ENCODE assay signal across 25 cellular contexts in the genomic region with DNA sequence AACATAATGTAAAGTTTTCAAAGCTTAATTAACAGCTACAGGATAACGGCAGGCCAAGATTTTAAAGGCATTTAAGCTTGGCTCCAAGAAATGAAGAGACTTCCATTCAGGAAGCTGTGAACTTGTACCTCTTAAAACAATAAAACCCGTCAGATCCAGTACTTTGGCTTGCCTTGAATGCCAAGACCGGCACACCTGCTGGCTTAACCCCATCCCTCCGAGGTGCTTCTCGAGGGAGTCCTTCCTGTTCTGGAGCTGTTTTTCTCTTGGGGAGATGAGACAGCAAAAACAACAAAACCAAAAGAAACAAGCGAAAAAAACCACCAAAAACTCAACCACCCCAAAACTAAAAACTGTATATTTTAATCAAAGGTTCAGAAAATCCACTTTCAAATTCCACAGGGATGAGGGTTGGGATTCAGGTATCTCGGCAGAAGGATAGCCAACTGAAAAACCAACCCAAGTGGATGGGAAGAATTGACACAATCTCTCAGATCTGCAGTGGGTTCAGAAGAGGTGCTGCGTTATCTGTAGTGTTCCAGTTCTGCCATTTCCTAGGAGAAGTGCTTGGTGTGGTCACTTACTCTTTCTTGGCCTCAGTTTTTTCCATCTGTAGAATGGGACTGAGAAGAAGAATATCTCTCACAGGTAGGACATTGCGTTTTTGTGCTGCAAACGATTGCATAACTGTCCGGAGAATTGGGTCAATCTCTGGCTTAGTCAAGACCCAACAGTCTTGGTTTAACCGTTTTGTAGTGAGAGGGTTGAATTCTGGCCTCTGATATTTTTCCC.
DNase-seq lines count a peak whose midpoint lies in the region; ATAC-seq, FAIRE-seq and TF ChIP-seq lines count a peak whose summit lies in the region.
"Had no signal": no experiment of that assay in that cellular context is flagged by ENCODE, and none has a peak within 500 bp of the region (broad histone marks: within the 10 kb centered on the region; RNA-seq: fewer than 3 reads in every experiment).

No MANE protein-coding gene starts in this region.

- no peaks in the 10 kb centered on the region for H3F3A ChIP-seq in PC-9 (ENCODE audit: insufficient read depth, low read depth)

- TF ChIP-seq POLR2A in H1 (IDR thresholded peaks at IDR 0.05; ENCODE audit: control extremely low read depth in 1 of 2, low read depth in 2 of 2, low read length in 2 of 2): no peak

- H3K14ac ChIP-seq in H9 (ENCODE audit: insufficient read depth, low read length): no peak overlapping the region
- H3K14ac ChIP-seq in H1 (ENCODE audit: insufficient read length): no peak overlapping the region

- H3K4me2 ChIP-seq in H9 (ENCODE audit: insufficient read depth, insufficient read length, low read length) (peak overlapping the region; percentile 63), H1 (ENCODE audit: insufficient read depth in 1 of 2, low read depth in 2 of 2, low read length in 2 of 2) (peak overlapping the region; percentile 22 to 83; a peak in 2 of 4 replicates), osteoblast (ENCODE audit: insufficient read depth, low read length) (no peak overlapping the region), PC-9 (no peak overlapping the region)

- no peaks in the 10 kb centered on the region for H3K27me3 ChIP-seq in CD8-positive, alpha-beta T cell (ENCODE audit: insufficient read depth, low read length)
- H3K27me3 ChIP-seq in H9 (ENCODE audit: insufficient read depth, low read length) (no peaks in the 10 kb centered on the region), H1 (replicated peaks in 1 of 4; ENCODE audit: control insufficient read depth in 3 of 4, extremely low read depth in 1 of 4, insufficient read depth in 3 of 4, low read length in 3 of 4) (peaks cover 0 to 10% (median 6%) of the 10 kb centered on the region in 4 experiments; a peak in 4 of 7 replicates), osteoblast (ENCODE audit: insufficient read depth, low read length) (peaks cover 8% of the 10 kb centered on the region), PC-9 (ENCODE audit: insufficient read depth, low read depth) (peaks cover 71% of the 10 kb centered on the region)
- H3K27me3 ChIP-seq: testis had no signal

- peak overlapping the region; percentile 59 for H3K56ac ChIP-seq in H9 (ENCODE audit: insufficient read length, low read depth, low read length)
- no peak overlapping the region for H3K56ac ChIP-seq in H1 (replicated peaks; ENCODE audit: insufficient read length, low read depth, low read length)

- intact Hi-C loops in CD8-positive, alpha-beta T cell (cut with DNase I, micrococcal nuclease): no loop called here
- intact Hi-C loops in PC-9 (cut with micrococcal nuclease; ENCODE audit: unreplicated experiment): no loop called here

- H3K79me2 ChIP-seq in H9 (ENCODE audit: insufficient read depth, low read length) (no peaks in the 10 kb centered on the region), H1 (ENCODE audit: control insufficient read depth in 1 of 2, insufficient read depth in 2 of 2, low read length in 2 of 2) (no peaks in the 10 kb centered on the region), osteoblast (ENCODE audit: insufficient read depth, low read length) (no peaks in the 10 kb centered on the region), PC-9 (ENCODE audit: low read depth) (no peaks in the 10 kb centered on the region)

- H2BK12ac ChIP-seq in H9 (ENCODE audit: insufficient read length, low read depth, low read length): no peak overlapping the region
- peak overlapping the region; percentile 78 for H2BK12ac ChIP-seq in H1 (ENCODE audit: low read depth, low read length)

- H4K5ac ChIP-seq in H9 (ENCODE audit: insufficient read length, low read depth, low read length): peak overlapping the region; percentile 33
- no peak overlapping the region for H4K5ac ChIP-seq in H1 (ENCODE audit: insufficient read length, low read depth, low read length)

- H4K8ac ChIP-seq in H9 (replicated peaks; ENCODE audit: insufficient read length, low read depth, low read length): peak overlapping the region; percentile 80
- no peak overlapping the region for H4K8ac ChIP-seq in H1 (ENCODE audit: extremely low read depth, insufficient read depth, low read length)

- H2BK20ac ChIP-seq in H9 (ENCODE audit: low read depth, low read length, poor library complexity, severe bottlenecking) (no peak overlapping the region), H1 (ENCODE audit: low read length) (no peak overlapping the region)

- no peak overlapping the region for H2BK120ac ChIP-seq in H9 (ENCODE audit: low read depth, low read length, poor library complexity, severe bottlenecking)
- H2BK120ac ChIP-seq in H1 (replicated peaks; ENCODE audit: low read depth, low read length): peak overlapping the region; percentile 13

- no peaks in the 10 kb centered on the region for H3K36me3 ChIP-seq in CD8-positive, alpha-beta T cell (ENCODE audit: insufficient read depth, low read length)
- no peaks in the 10 kb centered on the region for H3K36me3 ChIP-seq in H1 (ENCODE audit: control insufficient read depth in 2 of 4, insufficient read depth in 4 of 4, low read length in 3 of 4)
- no peaks in the 10 kb centered on the region for H3K36me3 ChIP-seq in osteoblast (ENCODE audit: insufficient read depth, low read length)
- H3K36me3 ChIP-seq in PC-9 (ENCODE audit: low read depth): no peaks in the 10 kb centered on the region
- H3K36me3 ChIP-seq: cardiac muscle cell had no signal

- H2BK5ac ChIP-seq in H9 (ENCODE audit: insufficient read length, low read length) (no peak overlapping the region), H1 (ENCODE audit: low read depth, low read length) (no peak overlapping the region)

- no CpG with 5 or more reads among the region's 12 CpGs for WGBS in H9 (ENCODE audit: extremely low coverage, insufficient read length, low lambda C conversion rate)
- 59% methylated on average over 12 of the region's 12 CpGs; no CpG with 5 or more reads in 1 of the 2 experiments for WGBS in H1 (ENCODE audit: extremely low coverage in 1 of 2, insufficient coverage in 1 of 2, insufficient read length in 1 of 2, insufficient replicate concordance in 2 of 2, low coverage in 1 of 2, low lambda C conversion rate in 2 of 2, missing lambda C conversion rate in 1 of 2), 2 experiments

- FAIRE-seq in H1 (lab: Jason Lieb, UNC): peak; percentile 7
- FAIRE-seq: endothelial cell of umbilical vein, GM12891, HTR-8/SVneo, islet of Langerhans had no signal

- peaks cover 24% of the 10 kb centered on the region for H3K4me1 Mint-ChIP-seq in CD8-positive, alpha-beta T cell (ENCODE audit: low read depth)
- peaks cover 19 to 22% of the 10 kb centered on the region in 2 experiments for H3K4me1 Mint-ChIP-seq in H9

- no peak overlapping the region for H4K91ac ChIP-seq in H9 (ENCODE audit: insufficient read length, low read depth, low read length)
- no peak overlapping the region for H4K91ac ChIP-seq in H1 (replicated peaks; ENCODE audit: insufficient read length, low read length)

- H4K20me1 ChIP-seq in H9 (ENCODE audit: control insufficient read depth, insufficient read depth, insufficient read length) (no peaks in the 10 kb centered on the region), H1 (replicated peaks in 1 of 2; ENCODE audit: control insufficient read depth in 1 of 2, insufficient read depth in 2 of 2, low read length in 2 of 2) (no peaks in the 10 kb centered on the region), osteoblast (ENCODE audit: insufficient read depth, low read length) (no peaks in the 10 kb centered on the region), PC-9 (ENCODE audit: insufficient read depth) (no peaks in the 10 kb centered on the region)

- no peaks in the 10 kb centered on the region for H3K9me2 ChIP-seq in PC-9 (ENCODE audit: insufficient read depth)

- H3K79me1 ChIP-seq in H9 (ENCODE audit: insufficient read depth, low read depth, low read length, poor library complexity, severe bottlenecking) (no peaks in the 10 kb centered on the region), H1 (ENCODE audit: low read depth, low read length) (no peaks in the 10 kb centered on the region)

- no peak for TF ChIP-seq CTCF in CD8-positive, alpha-beta T cell (IDR thresholded peaks at IDR 0.05)
- TF ChIP-seq CTCF in H9 (conservative IDR thresholded peaks at IDR 0.05) (no peak), H1 (IDR thresholded peaks at IDR 0.05; ENCODE audit: control extremely low read depth in 1 of 3, insufficient read depth in 1 of 3, low read depth in 1 of 3, low read length in 3 of 3) (no peak), osteoblast (IDR thresholded peaks at IDR 0.05; ENCODE audit: extremely low read depth, low read depth, low read length) (no peak), PC-9 (conservative IDR thresholded peaks at IDR 0.05) (no peak)

- H3K27me3 Mint-ChIP-seq in CD8-positive, alpha-beta T cell (ENCODE audit: low read depth): peaks cover 3% of the 10 kb centered on the region
- H3K27me3 Mint-ChIP-seq in H9 (ENCODE audit: low read depth): peaks cover 14% of the 10 kb centered on the region

- no peak for TF ChIP-seq EP300 in H1 (IDR thresholded peaks at IDR 0.05; ENCODE audit: borderline replicate concordance in 1 of 2, low read depth in 2 of 2, low read length in 2 of 2)

- POLR2A ChIA-PET in CD8-positive, alpha-beta T cell (lab: Charles Lee): interaction anchor here (0.6 to 0.8 kb wide), 2 partner anchors 259 to 385 kb away, joined by 3 read pairs; no protein-coding TSS in a partner anchor
- POLR2A ChIA-PET in H1 (lab: Charles Lee; ENCODE audit: partially characterized antibody): no interaction called here
- POLR2A ChIA-PET in PC-9 (lab: Charles Lee; ENCODE audit: unreplicated experiment): no interaction called here

- H2BK15ac ChIP-seq in H9 (ENCODE audit: low read depth, low read length): no peak overlapping the region
- H2BK15ac ChIP-seq in H1 (ENCODE audit: low read length): no peak overlapping the region

- no peak overlapping the region for H2AK5ac ChIP-seq in H9 (ENCODE audit: insufficient read length, low read length)
- H2AK5ac ChIP-seq in H1 (ENCODE audit: low read depth, low read length): 0 out of 2 replicates have a peak overlapping the region, but pooled peaks have one; percentile 19

- no peaks in the 10 kb centered on the region for H3K9me3 ChIP-seq in CD8-positive, alpha-beta T cell (ENCODE audit: low read length)
- H3K9me3 ChIP-seq in H9 (ENCODE audit: control insufficient read depth, low read depth, low read length): no peaks in the 10 kb centered on the region
- H3K9me3 ChIP-seq in H1 (ENCODE audit: insufficient read depth in 2 of 2, low read depth in 1 of 2, low read length in 1 of 2): no peaks in the 10 kb centered on the region
- no peaks in the 10 kb centered on the region for H3K9me3 ChIP-seq in osteoblast (ENCODE audit: low read depth, low read length)
- H3K9me3 ChIP-seq in PC-9 (ENCODE audit: insufficient read depth, low read depth): no peaks in the 10 kb centered on the region
- H3K9me3 ChIP-seq: psoas muscle, testis had no signal

- H3K36me3 Mint-ChIP-seq in CD8-positive, alpha-beta T cell: no peaks in the 10 kb centered on the region
- no peaks in the 10 kb centered on the region for H3K36me3 Mint-ChIP-seq in H9 (ENCODE audit: insufficient read depth in 1 of 3, low read depth in 3 of 3)
- H3K36me3 Mint-ChIP-seq: stimulated activated naive B cell treated with anti-CD40 and anti-IgM and Interleukin-4, amounts not matched to agents 10 μg/mL and 1 μg/mL and 100 μg/mL, for 72 hours had no signal

- H3K4me3 ChIP-seq in CD8-positive, alpha-beta T cell (ENCODE audit: low read depth, low read length): no peak overlapping the region
- H3K4me3 ChIP-seq in H1 (ENCODE audit: extremely low read depth in 1 of 4, insufficient read depth in 2 of 4, low read depth in 3 of 4, low read length in 4 of 4) (peak overlapping the region in 1 of 4 experiments; percentile 7; a peak in 1 of 8 replicates), osteoblast (ENCODE audit: insufficient read depth, low read length) (no peak overlapping the region), PC-9 (no peak overlapping the region)
- H3K4me3 ChIP-seq: cardiac muscle cell, psoas muscle had no signal

- H3K4me3 Mint-ChIP-seq in CD8-positive, alpha-beta T cell: peak overlapping the region; percentile 85
- peak overlapping the region; percentile 50 to 70; a peak in 3 of 5 replicates for H3K4me3 Mint-ChIP-seq in H9
- H3K4me3 Mint-ChIP-seq: HFFc6 had no signal

- CTCF ChIA-PET in CD8-positive, alpha-beta T cell (lab: Charles Lee): interaction anchor here (0.6 kb wide), 1 partner anchor 200 kb away, joined by 4 read pairs; no protein-coding TSS in a partner anchor
- CTCF ChIA-PET in H1 (lab: Charles Lee; ENCODE audit: partially characterized antibody) (interaction anchor here (0.6 to 1.0 kb wide), 7 partner anchors 11 to 1441 kb away, joined by 3 to 4 read pairs (median 3); no protein-coding TSS in a partner anchor), PC-9 (lab: Charles Lee) (no interaction called here)

- H3K27ac Mint-ChIP-seq in CD8-positive, alpha-beta T cell: peak overlapping the region; percentile 6
- H3K27ac Mint-ChIP-seq in H9: peak overlapping the region in 1 of 3 experiments; percentile 43; a peak in 1 of 7 replicates
- H3K27ac Mint-ChIP-seq: HFFc6; stimulated activated naive B cell treated with anti-CD40 and anti-IgM and Interleukin-4, amounts not matched to agents 10 μg/mL and 1 μg/mL and 100 μg/mL, for 72 hours had no signal

- no peak overlapping the region for H3K18ac ChIP-seq in H9 (ENCODE audit: insufficient read length, low read depth, low read length)
- H3K18ac ChIP-seq in H1 (ENCODE audit: extremely low read depth, low read length): no peak overlapping the region

- H3K9me3 Mint-ChIP-seq in CD8-positive, alpha-beta T cell: no peaks in the 10 kb centered on the region
- H3K9me3 Mint-ChIP-seq in H9: no peaks in the 10 kb centered on the region

- TF ChIP-seq RAD21 in H1 (IDR thresholded peaks at IDR 0.05 in 1 of 2, conservative IDR thresholded peaks at IDR 0.05 in 1 of 2; ENCODE audit: low read depth in 2 of 2, low read length in 2 of 2): no peak

- no peak for DNase-seq in CD8-positive, alpha-beta T cell
- DNase-seq in H9 (peak; percentile 45), H1 (ENCODE audit: low read depth in 1 of 2, low spot score in 2 of 2) (no peak), osteoblast (ENCODE audit: insufficient read length, low spot score, missing footprints) (peak; percentile 54), PC-9 (no peak), 8988T (no peak), NAMALWA (ENCODE audit: low spot score) (no peak)
- DNase-seq: activated CD4-positive, CD25-positive, alpha-beta regulatory T cell treated with anti-CD3 and anti-CD28 coated beads, Interleukin-2, amount 50 U/mL, for 72 hours; activated gamma-delta T cell; COR-L47; dermis blood vessel endothelial cell; DMS79 treated with DMSO at 0.1 percent for 48 hours; HFFc6; left ventricle myocardium superior; NCI-H187; psoas muscle; stimulated activated CD4-positive, alpha-beta T cell treated with anti-CD3 and anti-CD28 coated beads, Interleukin-2, amount 100 ng/mL, for 24 hours; stimulated activated naive B cell treated with anti-CD40 and anti-IgM and Interleukin-4, amounts not matched to agents 10 μg/mL and 1 μg/mL and 100 μg/mL, for 72 hours; testis had no signal

- H3K23me2 ChIP-seq in H9 (ENCODE audit: insufficient read length, low read depth, low read length, poor library complexity, severe bottlenecking) (peaks cover 16% of the 10 kb centered on the region), H1 (ENCODE audit: low read depth, low read length) (peaks cover 10% of the 10 kb centered on the region; the same call in 1 of the 2 replicates)

- BruUV-seq in PC-9 (replicated peaks; lab: Mats Ljungman, UMichigan): no TSS peak

- peaks cover 14% of the 10 kb centered on the region for H3K4me1 ChIP-seq in CD8-positive, alpha-beta T cell (ENCODE audit: insufficient read depth, low read length)
- H3K4me1 ChIP-seq in H9 (ENCODE audit: insufficient read depth, low read length) (no peaks in the 10 kb centered on the region; the same call in 1 of the 2 replicates), H1 (replicated peaks in 1 of 4; ENCODE audit: control insufficient read depth in 3 of 4, insufficient read depth in 4 of 4, low read length in 3 of 4) (peaks cover 2 to 8% (median 6%) of the 10 kb centered on the region in 4 experiments; a peak in 5 of 7 replicates), osteoblast (ENCODE audit: insufficient read depth, low read length) (no peaks in the 10 kb centered on the region), PC-9 (replicated peaks; ENCODE audit: insufficient read depth) (no peaks in the 10 kb centered on the region)
- H3K4me1 ChIP-seq: psoas muscle had no signal

- ATAC-seq in CD8-positive, alpha-beta T cell: no peak
- ATAC-seq: left ventricle myocardium superior; psoas muscle; stimulated activated naive B cell treated with anti-CD40 and anti-IgM and Interleukin-4, amounts not matched to agents 10 μg/mL and 1 μg/mL and 100 μg/mL, for 72 hours had no signal

- no peak overlapping the region for H3K27ac ChIP-seq in CD8-positive, alpha-beta T cell (ENCODE audit: low read depth, low read length)
- no peak overlapping the region for H3K27ac ChIP-seq in H9 (ENCODE audit: insufficient read length, low read depth, low read length)
- H3K27ac ChIP-seq in H1 (ENCODE audit: low read depth, low read length): no peak overlapping the region
- H3K27ac ChIP-seq in osteoblast (ENCODE audit: low read depth, low read length): no peak overlapping the region
- H3K27ac ChIP-seq in PC-9: no peak overlapping the region
- H3K27ac ChIP-seq: cardiac muscle cell, psoas muscle, skin epidermis, testis had no signal

- H3K4ac ChIP-seq in H9 (ENCODE audit: low read depth, low read length): no peak overlapping the region
- H3K4ac ChIP-seq in H1 (replicated peaks; ENCODE audit: insufficient read length, low read depth, low read length): no peak overlapping the region

- H3K9ac ChIP-seq in H9 (ENCODE audit: extremely low read depth, insufficient read length, low read length): no peak overlapping the region
- no peak overlapping the region for H3K9ac ChIP-seq in H1 (replicated peaks in 1 of 4; ENCODE audit: extremely low read depth in 1 of 4, low read depth in 3 of 4, low read length in 3 of 4)

- no peak overlapping the region for H3T11ph ChIP-seq in H9 (ENCODE audit: low read length)

- H2AFZ ChIP-seq in H9 (ENCODE audit: low read length): no peak overlapping the region
- no peak overlapping the region for H2AFZ ChIP-seq in H1 (ENCODE audit: low read length)
- no peak overlapping the region for H2AFZ ChIP-seq in osteoblast (ENCODE audit: low read length)
- no peak overlapping the region for H2AFZ ChIP-seq in PC-9

- no peak overlapping the region for H3K23ac ChIP-seq in H9 (ENCODE audit: insufficient read length, low read depth, low read length)
- H3K23ac ChIP-seq in H1 (ENCODE audit: insufficient read length): no peak overlapping the region

Comparison
In these comparisons a context has a peak if more than half of its experiments do, and no peak if none do; other contexts are left out.
1. DNase-seq: peak in H9 (single experiment) and osteoblast (single experiment); none in CD8-positive, alpha-beta T cell (0 of 7), H1 (0 of 2), PC-9 (0 of 2), 8988T (single experiment) and NAMALWA (single experiment).
2. H3K4me2 ChIP-seq: peak in H9 (single experiment) and H1 (2 of 2); none in osteoblast (single experiment) and PC-9 (single experiment).